ENCODE assay signal across 8 cellular contexts in the genomic region with DNA sequence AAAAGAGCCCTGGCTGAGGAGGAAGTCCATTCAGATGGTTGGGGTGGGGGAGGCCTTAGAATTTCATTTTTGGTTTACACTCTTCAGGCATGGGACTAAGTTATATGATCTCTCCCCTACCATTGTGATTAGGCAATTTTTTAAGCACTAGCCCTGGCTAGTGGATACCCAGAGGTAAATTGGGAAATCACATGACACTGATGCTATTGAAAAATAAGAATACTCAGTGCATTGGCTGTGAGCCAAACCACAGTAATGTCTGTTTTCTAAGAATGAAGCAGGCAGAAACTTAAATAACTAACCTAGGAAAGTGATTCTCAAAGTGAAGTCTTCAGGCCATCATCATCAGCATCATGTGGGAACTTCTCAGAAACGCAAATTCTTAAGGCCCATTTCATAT.
DNase-seq lines count a peak whose midpoint lies in the region; ATAC-seq and TF ChIP-seq lines count a peak whose summit lies in the region.

No MANE protein-coding gene starts in this region.

- intact Hi-C loops in right lobe of liver (cut with DNase I) = no loop called here
- intact Hi-C loops in CD14-positive monocyte (cut with micrococcal nuclease) = no loop called here

- peak; percentile 80 for ATAC-seq in GM18858 (IDR thresholded peaks at IDR 0.05; ENCODE audit: unreplicated experiment)
- ATAC-seq in GM21737 (IDR thresholded peaks at IDR 0.05; ENCODE audit: unreplicated experiment) = peak; percentile 95
- ATAC-seq in HG03575 (IDR thresholded peaks at IDR 0.05; ENCODE audit: extremely low read depth, insufficient number of reproducible peaks, low FRiP score, unreplicated experiment) = peak; percentile 37
- no peak for ATAC-seq in right lobe of liver

- no peak overlapping the region for H3K4me3 ChIP-seq in right lobe of liver

- H3K4me3 Mint-ChIP-seq in glutamatergic neuron (ENCODE audit: unreplicated experiment) = no peak overlapping the region
- H3K4me3 Mint-ChIP-seq in CD14-positive monocyte = no peak overlapping the region

- DNase-seq in erythroblast (lab: John Stamatoyannopoulos, UW) (peak; percentile 0 to 5), glutamatergic neuron (no peak), right lobe of liver (no peak), AG08396 (ENCODE audit: low spot score) (no peak), CD14-positive monocyte (ENCODE audit: low spot score) (no peak)

- no peaks in the 10 kb centered on the region for H3K27me3 ChIP-seq in right lobe of liver

- H3K36me3 Mint-ChIP-seq in glutamatergic neuron (ENCODE audit: unreplicated experiment) = no peaks in the 10 kb centered on the region
- no peaks in the 10 kb centered on the region for H3K36me3 Mint-ChIP-seq in CD14-positive monocyte

- H3K9me3 Mint-ChIP-seq in glutamatergic neuron (ENCODE audit: unreplicated experiment) = no peaks in the 10 kb centered on the region
- H3K9me3 Mint-ChIP-seq in CD14-positive monocyte = peaks cover 0 to 3% (median 0%) of the 10 kb centered on the region in 7 donors

- 40% methylated on average over 1 of the region's 1 CpG for WGBS in right lobe of liver (ENCODE audit: insufficient coverage, low coverage, low lambda C conversion rate, missing lambda C conversion rate)

- TF ChIP-seq CTCF in glutamatergic neuron (IDR thresholded peaks at IDR 0.05; ENCODE audit: partially characterized antibody, unreplicated experiment) (no peak), right lobe of liver (IDR thresholded peaks at IDR 0.05) (no peak), CD14-positive monocyte (IDR thresholded peaks at IDR 0.05) (no peak)

- H3K4me1 Mint-ChIP-seq in glutamatergic neuron (ENCODE audit: low read depth, unreplicated experiment) = no peaks in the 10 kb centered on the region
- H3K4me1 Mint-ChIP-seq in CD14-positive monocyte = no peaks in the 10 kb centered on the region

- no peak overlapping the region for H3K27ac ChIP-seq in right lobe of liver

- H3K9me3 ChIP-seq in right lobe of liver = no peaks in the 10 kb centered on the region

- TF ChIP-seq POLR2A in erythroblast (IDR thresholded peaks at IDR 0.05; ENCODE audit: low read length) = no peak
- no peak for TF ChIP-seq POLR2A in right lobe of liver (IDR thresholded peaks at IDR 0.05)

- H3K27me3 Mint-ChIP-seq in glutamatergic neuron (ENCODE audit: unreplicated experiment) (peaks cover 2% of the 10 kb centered on the region), CD14-positive monocyte (ENCODE audit: low read depth in 3 of 3) (no peaks in the 10 kb centered on the region)

- no peaks in the 10 kb centered on the region for H3K4me1 ChIP-seq in right lobe of liver

- H3K27ac Mint-ChIP-seq in glutamatergic neuron (ENCODE audit: unreplicated experiment) = no peak overlapping the region
- H3K27ac Mint-ChIP-seq in CD14-positive monocyte = no peak overlapping the region

- H3K36me3 ChIP-seq in right lobe of liver = no peaks in the 10 kb centered on the region

Comparison
In these comparisons a context has a peak if more than half of its experiments do, and no peak if none do; other contexts are left out.
1. ATAC-seq: peak in GM18858 (single experiment), GM21737 (single experiment) and HG03575 (single experiment); none in right lobe of liver (0 of 4).
2. DNase-seq: peak in erythroblast (2 of 2); none in glutamatergic neuron (single experiment), right lobe of liver (0 of 3), AG08396 (single experiment) and CD14-positive monocyte (single experiment).